ENCODE assay signal across 8 cellular contexts in genomic region chr11:19241260-19242183, GRCh38. TPM values are rescaled to one million over a fixed set of nuclear protein-coding genes. Genes with fewer than 3 reads are reported as not detected.
DNase-seq lines count a peak whose midpoint lies in the region; ATAC-seq and FAIRE-seq lines count a peak whose summit lies in the region.

No MANE protein-coding gene starts in this region.

- H3K36me3 Mint-ChIP-seq in CD8-positive, alpha-beta memory T cell: peaks cover 0 to 2% (median 0%) of the 10 kb centered on the region in 3 donors

- H3K4me3 ChIP-seq in CD8-positive, alpha-beta memory T cell (ENCODE audit: low read length): peak overlapping the region; percentile 43
- H3K4me3 ChIP-seq in muscle layer of duodenum (ENCODE audit: low read depth in 1 of 2, low read length in 2 of 2): peak overlapping the region; percentile 34 to 88

- H3K27ac ChIP-seq in CD8-positive, alpha-beta memory T cell (ENCODE audit: low read depth, low read length): no peak overlapping the region
- no peak overlapping the region for H3K27ac ChIP-seq in muscle layer of duodenum (ENCODE audit: low read length)

- POLR2A ChIA-PET in CD8-positive, alpha-beta memory T cell (lab: Charles Lee): no interaction called here

- H3K4me1 ChIP-seq in CD8-positive, alpha-beta memory T cell (ENCODE audit: insufficient read depth, low read length): peaks cover 9% of the 10 kb centered on the region
- peaks cover 0 to 20% of the 10 kb centered on the region in 2 donors for H3K4me1 ChIP-seq in muscle layer of duodenum (ENCODE audit: control insufficient read depth in 1 of 2, insufficient read depth in 2 of 2, low read length in 2 of 2)

- peak in 2 of 5 donors; percentile 4 to 50 for DNase-seq in CD8-positive, alpha-beta memory T cell
- peak; percentile 68 for DNase-seq in GM19238 (ENCODE audit: insufficient read length, low spot score)
- peak; percentile 30 for DNase-seq in SK-N-DZ (ENCODE audit: low spot score)
- peak; percentile 79 for DNase-seq in ecto neural progenitor cell (ENCODE audit: low spot score)
- DNase-seq in urothelium cell line (ENCODE audit: low spot score): peak; percentile 60
- no peak for DNase-seq in NCI-H510A (lab: John Stamatoyannopoulos, UW)

- peaks cover 29% of the 10 kb centered on the region for H3K27me3 ChIP-seq in CD8-positive, alpha-beta memory T cell (ENCODE audit: insufficient read depth, low read length, poor library complexity, severe bottlenecking)
- H3K27me3 ChIP-seq in muscle layer of duodenum (ENCODE audit: low read depth, low read length): peaks cover 22% of the 10 kb centered on the region

- H3K4me1 Mint-ChIP-seq in CD8-positive, alpha-beta memory T cell: peaks cover 12 to 29% (median 28%) of the 10 kb centered on the region in 3 donors

- H3K27me3 Mint-ChIP-seq in CD8-positive, alpha-beta memory T cell: peaks cover 34 to 54% of the 10 kb centered on the region in 2 donors

- H3K9me3 Mint-ChIP-seq in CD8-positive, alpha-beta memory T cell: no peaks in the 10 kb centered on the region

- CTCF ChIA-PET in CD8-positive, alpha-beta memory T cell (lab: Charles Lee): no interaction called here

- H3K4me3 Mint-ChIP-seq in CD8-positive, alpha-beta memory T cell: peak overlapping the region; percentile 76 to 90 (median 85)

- peak overlapping the region in 2 of 8 donors; percentile 27 to 72 for H3K27ac Mint-ChIP-seq in CD8-positive, alpha-beta memory T cell

- no peaks in the 10 kb centered on the region for H3K9me3 ChIP-seq in CD8-positive, alpha-beta memory T cell (ENCODE audit: low read length)
- H3K9me3 ChIP-seq in muscle layer of duodenum (ENCODE audit: control insufficient read depth in 1 of 2, low read length in 2 of 2): no peaks in the 10 kb centered on the region

- FAIRE-seq in urothelium cell line (lab: Jason Lieb, UNC): no peak

- peak; percentile 30 for ATAC-seq in HG03139 (IDR thresholded peaks at IDR 0.05; ENCODE audit: unreplicated experiment)

- H3K36me3 ChIP-seq in CD8-positive, alpha-beta memory T cell (ENCODE audit: insufficient read depth, low read length): no peaks in the 10 kb centered on the region
- no peaks in the 10 kb centered on the region for H3K36me3 ChIP-seq in muscle layer of duodenum (ENCODE audit: control insufficient read depth in 1 of 2, insufficient read depth in 2 of 2, low read length in 2 of 2)

RNA-seq across cellular contexts. Expression of gene E2F8, which starts 0.8 kb away (rescaled TPM):
- total RNA-seq in CD8-positive, alpha-beta memory T cell: 10 to 100 TPM; 12.7 to 16.5 TPM
- 0.16 TPM for polyA plus RNA-seq in CD8-positive, alpha-beta memory T cell
- polyA plus RNA-seq in SK-N-DZ (2014; cell fraction: cytosol; rRNA removed): 5.4 TPM in 2 replicates
- 7.5 and 15.7 TPM in 2 replicates for polyA plus RNA-seq in SK-N-DZ (2014; cell fraction: nucleus; rRNA removed)

RNA-seq across cellular contexts. Expression of gene CSRP3, which starts 39.7 kb away (rescaled TPM):
- total RNA-seq in CD8-positive, alpha-beta memory T cell: not detected
- polyA plus RNA-seq in CD8-positive, alpha-beta memory T cell: not detected
- polyA plus RNA-seq in SK-N-DZ (2014; cell fraction: cytosol; rRNA removed): not detected in 2 replicates
- not detected in 2 replicates for polyA plus RNA-seq in SK-N-DZ (2014; cell fraction: nucleus; rRNA removed)
